29 cellular contexts compared by ENCODE assay signal in the genomic region with DNA sequence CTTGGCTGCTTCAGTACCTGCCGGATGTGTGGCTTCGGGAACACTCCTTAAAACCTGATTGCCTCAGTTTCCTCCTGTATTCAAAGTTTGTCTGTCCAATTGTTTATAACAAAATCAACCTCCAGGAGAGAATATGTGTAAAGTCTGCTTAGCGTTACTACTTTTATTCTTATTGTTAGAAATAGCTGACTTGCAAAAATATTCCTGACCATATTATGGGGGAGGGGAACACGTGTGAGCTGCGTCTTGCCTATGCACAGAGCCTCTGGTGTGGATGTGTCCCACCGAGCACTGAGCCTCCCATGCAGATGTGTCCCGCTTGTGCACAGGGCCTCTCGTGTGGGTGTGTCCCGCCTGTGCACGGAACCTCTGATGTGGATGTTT.
A peak's percentile ranks its signal among the peaks of the same experiment; 100 is the strongest.
DNase-seq lines count a peak whose midpoint lies in the region; ATAC-seq, FAIRE-seq and TF ChIP-seq lines count a peak whose summit lies in the region.
"Had no signal": no experiment of that assay in that cellular context is flagged by ENCODE, and none has a peak within 500 bp of the region (broad histone marks: within the 10 kb centered on the region; RNA-seq: fewer than 3 reads in every experiment).

No MANE protein-coding gene starts in this region.

- H3K36me3 Mint-ChIP-seq in activated CD8-positive, alpha-beta T cell treated with anti-CD3 and anti-CD28 coated beads for 36 hours (ENCODE audit: low read depth) = no peaks in the 10 kb centered on the region
- H3K36me3 Mint-ChIP-seq: CD14-positive monocyte; CD8-positive, alpha-beta memory T cell had no signal

- no peaks in the 10 kb centered on the region for H3K27me3 Mint-ChIP-seq in activated CD8-positive, alpha-beta T cell treated with anti-CD3 and anti-CD28 coated beads for 36 hours
- H3K27me3 Mint-ChIP-seq: CD8-positive, alpha-beta memory T cell had no signal

- no peak overlapping the region for H3K23ac ChIP-seq in IMR-90 (ENCODE audit: low read depth, low read length)

- H4K91ac ChIP-seq in IMR-90 (ENCODE audit: insufficient read depth, low read depth, low read length) = no peak overlapping the region

- no peak overlapping the region for H3K27ac Mint-ChIP-seq in activated CD8-positive, alpha-beta T cell treated with anti-CD3 and anti-CD28 coated beads for 36 hours
- H3K27ac Mint-ChIP-seq: B cell; CD14-positive monocyte; CD8-positive, alpha-beta memory T cell; HFFc6 had no signal

- no peaks in the 10 kb centered on the region for H3K79me1 ChIP-seq in IMR-90 (ENCODE audit: low read depth in 1 of 2, low read length in 2 of 2)

- no peak overlapping the region for H4K5ac ChIP-seq in IMR-90 (ENCODE audit: low read depth, low read length)

- ATAC-seq in IMR-90 (ENCODE audit: low read depth) = no peak
- no peak for ATAC-seq in K562
- ATAC-seq in foreskin keratinocyte = no peak
- no peak for ATAC-seq in activated CD8-positive, alpha-beta T cell treated with anti-CD3 and anti-CD28 coated beads for 36 hours
- ATAC-seq: Right ventricle myocardium inferior, SK-N-SH treated with all-trans-retinoic acid at 6 μM for 48 hours had no signal

- H3K27ac ChIP-seq in IMR-90 (ENCODE audit: insufficient read depth, low read length) (no peak overlapping the region), K562 (ENCODE audit: extremely low read depth, low read depth, low read length) (no peak overlapping the region), foreskin keratinocyte (peak overlapping the region; percentile 48)
- H3K27ac ChIP-seq: SJCRH30 had no signal

- no peak for DNase-seq in IMR-90
- no peak for DNase-seq in K562 (ENCODE audit: extremely low read depth in 1 of 4, low spot score in 3 of 4)
- DNase-seq in foreskin keratinocyte = no peak
- no peak for DNase-seq in activated CD8-positive, alpha-beta T cell treated with anti-CD3 and anti-CD28 coated beads for 36 hours
- no peak for DNase-seq in GM12891 (ENCODE audit: insufficient read length, low spot score)
- no peak for DNase-seq in NCI-H526 (lab: John Stamatoyannopoulos, UW)
- no peak for DNase-seq in NCI-H345 (lab: John Stamatoyannopoulos, UW)
- DNase-seq: Calu3; CD8-positive, alpha-beta memory T cell; DMS79 treated with DMSO at 0.1 percent for 48 hours; GF-D8; HFFc6; KG1; MM.1S; NCI-H1048; NCI-H1417 treated with DMSO at 0.1 percent for 48 hours; NCI-H1694 treated with DMSO at 0.1 percent for 48 hours; NCI-H2171; NCI-H226; NCI-H510A treated with DMSO at 0.1 percent for 48 hours; NCI-H748 treated with DMSO at 0.1 percent for 48 hours; SJCRH30 had no signal

- H3K4me3 ChIP-seq in IMR-90 (ENCODE audit: insufficient read depth, low read depth, low read length) (no peak overlapping the region), K562 (no peak overlapping the region)
- H3K4me3 ChIP-seq: SJCRH30 had no signal

- H4K20me1 ChIP-seq in IMR-90 (ENCODE audit: insufficient read depth, low read length) = no peaks in the 10 kb centered on the region
- no peaks in the 10 kb centered on the region for H4K20me1 ChIP-seq in K562 (replicated peaks; ENCODE audit: control insufficient read depth, insufficient read depth, low read length)

- 81% methylated on average over 7 of the region's 10 CpGs; no CpG with 5 or more reads in 1 of the 2 experiments for WGBS in IMR-90 (ENCODE audit: extremely low coverage in 2 of 2, insufficient read length in 1 of 2), 2 experiments
- WGBS in K562 (ENCODE audit: insufficient coverage, low coverage, missing lambda C conversion rate) = 1% methylated on average over 10 of the region's 10 CpGs

- FAIRE-seq in K562 (lab: Jason Lieb, UNC) (no peak), GM12891 (lab: Jason Lieb, UNC) (no peak)
- FAIRE-seq: GM12892, GM19239 had no signal

- peak overlapping the region; percentile 61 for H2AFZ ChIP-seq in IMR-90 (replicated peaks; ENCODE audit: low read length, poor library complexity)
- no peak overlapping the region for H2AFZ ChIP-seq in K562 (ENCODE audit: low read depth, low read length)

- H3K4me1 Mint-ChIP-seq in activated CD8-positive, alpha-beta T cell treated with anti-CD3 and anti-CD28 coated beads for 36 hours (ENCODE audit: low read depth) = peaks cover under 1% of the 10 kb centered on the region
- H3K4me1 Mint-ChIP-seq: CD14-positive monocyte had no signal

- H3K9me3 Mint-ChIP-seq in activated CD8-positive, alpha-beta T cell treated with anti-CD3 and anti-CD28 coated beads for 36 hours = no peaks in the 10 kb centered on the region
- H3K9me3 Mint-ChIP-seq: H9 had no signal

- no peak overlapping the region for H2BK20ac ChIP-seq in IMR-90 (ENCODE audit: low read depth, low read length)

- TF ChIP-seq RAD21 in IMR-90 (IDR thresholded peaks at IDR 0.05; ENCODE audit: low read length) (no peak), K562 (CRISPR knock-in tag; conservative IDR thresholded peaks at IDR 0.05 in 1 of 2, IDR thresholded peaks at IDR 0.05 in 1 of 2) (no peak)

- H3K9me3 ChIP-seq in IMR-90 (ENCODE audit: control insufficient read depth, insufficient read depth, low read length) (no peaks in the 10 kb centered on the region), K562 (replicated peaks; ENCODE audit: control insufficient read depth, insufficient read depth, low read depth, low read length) (no peaks in the 10 kb centered on the region)
- H3K9me3 ChIP-seq: SJCRH30 had no signal

- no peak overlapping the region for H4K8ac ChIP-seq in IMR-90 (ENCODE audit: low read depth in 2 of 2, low read length in 2 of 2)

- H2AK5ac ChIP-seq in IMR-90 (ENCODE audit: low read depth, low read length) = 0 out of 2 replicates have a peak overlapping the region, but pooled peaks have one; percentile 39

- POLR2A ChIA-PET in IMR-90 (lab: Charles Lee; ENCODE audit: unreplicated experiment) (no interaction called here), K562 (lab: Yijun Ruan, JAX) (no interaction called here)
- POLR2A ChIA-PET in activated CD8-positive, alpha-beta T cell treated with anti-CD3 and anti-CD28 coated beads for 36 hours (lab: Charles Lee) = no interaction called here

- no peak overlapping the region for H3K4ac ChIP-seq in IMR-90 (ENCODE audit: low read depth, low read length)

- H3K4me3 Mint-ChIP-seq in activated CD8-positive, alpha-beta T cell treated with anti-CD3 and anti-CD28 coated beads for 36 hours = no peak overlapping the region
- H3K4me3 Mint-ChIP-seq: B cell; CD14-positive monocyte; CD8-positive, alpha-beta memory T cell; H9; HFFc6 had no signal

- H3K4me1 ChIP-seq in IMR-90 (ENCODE audit: control insufficient read depth, insufficient read depth, low read length) = peaks cover 8% of the 10 kb centered on the region
- no peaks in the 10 kb centered on the region for H3K4me1 ChIP-seq in K562 (replicated peaks in 1 of 2; ENCODE audit: control insufficient read depth in 2 of 2, insufficient read depth in 2 of 2, low read length in 2 of 2)
- peaks cover 15% of the 10 kb centered on the region for H3K4me1 ChIP-seq in foreskin keratinocyte
- H3K4me1 ChIP-seq: SJCRH30 had no signal

- TF ChIP-seq CTCF in IMR-90 (conservative IDR thresholded peaks at IDR 0.05; ENCODE audit: low read depth, low read length) (no peak), K562 (IDR thresholded peaks at IDR 0.05 in 2 of 3, conservative IDR thresholded peaks at IDR 0.05 in 1 of 3; ENCODE audit: insufficient read depth in 2 of 3, low read depth in 1 of 3, low read length in 3 of 3) (no peak), foreskin keratinocyte (conservative IDR thresholded peaks at IDR 0.05) (no peak)
- no peak for TF ChIP-seq CTCF in activated CD8-positive, alpha-beta T cell treated with anti-CD3 and anti-CD28 coated beads for 36 hours (IDR thresholded peaks at IDR 0.05)

- H3K27me3 ChIP-seq in IMR-90 (ENCODE audit: control insufficient read depth, insufficient read depth, low read length) = no peaks in the 10 kb centered on the region
- H3K27me3 ChIP-seq in K562 (ENCODE audit: control insufficient read depth in 2 of 2, insufficient read depth in 2 of 2, low read length in 2 of 2) = peaks cover 5 to 16% of the 10 kb centered on the region in 2 experiments; a peak in 3 of 5 replicates
- H3K27me3 ChIP-seq in foreskin keratinocyte = no peaks in the 10 kb centered on the region
- H3K27me3 ChIP-seq: SJCRH30 had no signal

- no peak overlapping the region for H3K4me2 ChIP-seq in IMR-90 (ENCODE audit: low read depth, low read length)
- no peak overlapping the region for H3K4me2 ChIP-seq in K562 (ENCODE audit: insufficient read depth, low read length)

- no peak for TF ChIP-seq EP300 in K562 (IDR thresholded peaks at IDR 0.05; ENCODE audit: low read length)

- no peak for TF ChIP-seq POLR2A in IMR-90 (IDR thresholded peaks at IDR 0.05; ENCODE audit: low read depth, low read length)
- TF ChIP-seq POLR2A in K562 (conservative IDR thresholded peaks at IDR 0.05) = no peak
- no peak for TF ChIP-seq POLR2A in GM12891 (IDR thresholded peaks at IDR 0.05; ENCODE audit: low read depth, low read length)

- no peak overlapping the region for H2BK120ac ChIP-seq in IMR-90 (ENCODE audit: low read depth, low read length)

- no peak overlapping the region for H3K18ac ChIP-seq in IMR-90 (ENCODE audit: low read depth, low read length)

- no peaks in the 10 kb centered on the region for H3K9me1 ChIP-seq in IMR-90 (ENCODE audit: insufficient read depth, low read length)
- no peaks in the 10 kb centered on the region for H3K9me1 ChIP-seq in K562 (ENCODE audit: control insufficient read depth, insufficient read depth, low read length)

- no peaks in the 10 kb centered on the region for H3K79me2 ChIP-seq in K562 (ENCODE audit: control insufficient read depth, insufficient read depth, low read length)

- H2BK5ac ChIP-seq in IMR-90 (ENCODE audit: low read depth, low read length, poor library complexity, severe bottlenecking) = no peak overlapping the region

- intact Hi-C loops in IMR-90 (cut with micrococcal nuclease) (no loop called here), K562 (cut with micrococcal nuclease) (no loop called here)
- intact Hi-C loops in activated CD8-positive, alpha-beta T cell treated with anti-CD3 and anti-CD28 coated beads for 36 hours (cut with micrococcal nuclease) = no loop called here

- H3K36me3 ChIP-seq in IMR-90 (ENCODE audit: control insufficient read depth, insufficient read depth, low read length) (no peaks in the 10 kb centered on the region), K562 (ENCODE audit: control insufficient read depth, insufficient read depth, low read length) (no peaks in the 10 kb centered on the region)
- H3K36me3 ChIP-seq: SJCRH30 had no signal

- no peak overlapping the region for H3K56ac ChIP-seq in IMR-90 (ENCODE audit: extremely low read depth, insufficient read depth, low read length)

- CTCF ChIA-PET in IMR-90 (lab: Yijun Ruan, JAX) = interaction anchor here (0.8 to 1.7 kb wide), 2 partner anchors 17 to 58 kb away, joined by 3 to 9 read pairs; no protein-coding TSS in a partner anchor
- CTCF ChIA-PET in K562 (lab: Yijun Ruan, JAX; ENCODE audit: low intra/inter-chr PET ratio) = no interaction called here
- CTCF ChIA-PET in activated CD8-positive, alpha-beta T cell treated with anti-CD3 and anti-CD28 coated beads for 36 hours (lab: Charles Lee) = interaction anchor here (1.5 kb wide), 1 partner anchor 58 kb away, joined by 3 read pairs; no protein-coding TSS in a partner anchor

- in situ Hi-C loops in IMR-90 (cut with MboI; ENCODE audit: low sequenced_read_pairs) (no loop called here), K562 (cut with MboI) (no loop called here)

- no peak overlapping the region for H2AK9ac ChIP-seq in IMR-90 (replicated peaks; ENCODE audit: low read depth, low read length, poor library complexity)

- dilution Hi-C loops in IMR-90 (cut with HindIII; ENCODE audit: low sequenced_read_pairs, unreplicated experiment) = no loop called here

- H3K14ac ChIP-seq in IMR-90 (replicated peaks; ENCODE audit: low read depth, low read length) = no peak overlapping the region

- no TSS peak for BruUV-seq in IMR-90 (replicated peaks; lab: Mats Ljungman, UMichigan)
- BruUV-seq in K562 (replicated peaks; lab: Mats Ljungman, UMichigan) = no TSS peak

- no peak overlapping the region for H2BK15ac ChIP-seq in IMR-90 (ENCODE audit: low read depth, low read length)

- H3K9ac ChIP-seq in IMR-90 (ENCODE audit: low read depth, low read length) = no peak overlapping the region
- no peak overlapping the region for H3K9ac ChIP-seq in K562 (ENCODE audit: insufficient read depth in 1 of 2, low read depth in 2 of 2, low read length in 2 of 2)
